In genomic region chr1:231421971-231422797, GRCh38 we compare ENCODE assay signal across 7 cellular contexts. TPM values are rescaled to one million over a fixed set of nuclear protein-coding genes. Genes with fewer than 3 reads are reported as not detected.
DNase-seq lines count a peak whose midpoint lies in the region; ATAC-seq, FAIRE-seq and TF ChIP-seq lines count a peak whose summit lies in the region.

TSS of gene EGLN1 (minus strand) at chr1:231422287. CDS start at chr1:231421888, 399 bp downstream.

- peaks cover 37% of the 10 kb centered on the region for H4K20me1 ChIP-seq in hepatocyte (ENCODE audit: insufficient read depth, poor library complexity, severe bottlenecking)

- H3K4me3 ChIP-seq in astrocyte of the cerebellum (ENCODE audit: low read depth, low read length) (peak within 1 kb of the TSS; percentile 81), hepatocyte (peak within 1 kb of the TSS; percentile 43), retinal pigment epithelial cell (ENCODE audit: low read length) (peak within 1 kb of the TSS; percentile 89)

- FAIRE-seq in GM18507 (lab: Jason Lieb, UNC) = peak; percentile 69

- DNase-seq in GM18507 (ENCODE audit: extremely low spot score, insufficient read length, low read depth) (peak; percentile 69), NCI-H187 (lab: John Stamatoyannopoulos, UW) (peak; percentile 30 to 75), T-helper 9 cell (peak; percentile 75), astrocyte of the cerebellum (ENCODE audit: low read depth) (peak; percentile 69), hepatocyte (ENCODE audit: low spot score) (peak; percentile 93), retinal pigment epithelial cell (ENCODE audit: low read depth) (peak; percentile 80)

- peak within 1 kb of the TSS; percentile 62 for H2AFZ ChIP-seq in hepatocyte

- peaks cover 40% of the 10 kb centered on the region for H3K79me2 ChIP-seq in hepatocyte

- H3K36me3 ChIP-seq in hepatocyte (replicated peaks; ENCODE audit: insufficient read depth, low read depth) = no peaks in the 10 kb centered on the region

- H3K27me3 ChIP-seq in hepatocyte = no peaks in the 10 kb centered on the region

- TF ChIP-seq CTCF in astrocyte of the cerebellum (IDR thresholded peaks at IDR 0.05; ENCODE audit: low read depth, low read length, missing control alignments) = peak; percentile 20
- peak; percentile 45 for TF ChIP-seq CTCF in hepatocyte (IDR thresholded peaks at IDR 0.05; ENCODE audit: poor library complexity)
- peak; percentile 34 for TF ChIP-seq CTCF in retinal pigment epithelial cell (conservative IDR thresholded peaks at IDR 0.05; ENCODE audit: low read depth, low read length)

- H3K4me2 ChIP-seq in hepatocyte = peak within 1 kb of the TSS; percentile 84

- H3K27ac ChIP-seq in hepatocyte = peak within 1 kb of the TSS; percentile 95

- H3K4me1 ChIP-seq in hepatocyte (ENCODE audit: insufficient read depth) = peaks cover 27% of the 10 kb centered on the region

- H3K9me2 ChIP-seq in hepatocyte (replicated peaks; ENCODE audit: insufficient read depth) = no peaks in the 10 kb centered on the region

- 1% methylated on average over 62 of the region's 104 CpGs for WGBS in hepatocyte (ENCODE audit: low lambda C conversion rate, missing lambda C conversion rate)

- H3K9me3 ChIP-seq in hepatocyte (ENCODE audit: low read depth) = no peaks in the 10 kb centered on the region

- peak; percentile 73 for ATAC-seq in HG02943 (IDR thresholded peaks at IDR 0.05; ENCODE audit: low read depth, unreplicated experiment)

- in situ Hi-C loops in astrocyte of the cerebellum (cut with HindIII; ENCODE audit: low sequenced_read_pairs) = no loop called here

RNA-seq across cellular contexts. Expression of gene EGLN1, which starts in this region (rescaled TPM):
- total RNA-seq in hepatocyte = 31.4 and 36.5 TPM in 2 replicates
- 18.3 and 20.5 TPM in 2 replicates for polyA plus RNA-seq in hepatocyte

Comparison
In these comparisons a context has a peak if more than half of its experiments do, and no peak if none do; other contexts are left out.
1. Peak in every context shown above with its lines: DNase-seq, ATAC-seq, H3K4me3 ChIP-seq and H3K27ac ChIP-seq.